In the genomic region with DNA sequence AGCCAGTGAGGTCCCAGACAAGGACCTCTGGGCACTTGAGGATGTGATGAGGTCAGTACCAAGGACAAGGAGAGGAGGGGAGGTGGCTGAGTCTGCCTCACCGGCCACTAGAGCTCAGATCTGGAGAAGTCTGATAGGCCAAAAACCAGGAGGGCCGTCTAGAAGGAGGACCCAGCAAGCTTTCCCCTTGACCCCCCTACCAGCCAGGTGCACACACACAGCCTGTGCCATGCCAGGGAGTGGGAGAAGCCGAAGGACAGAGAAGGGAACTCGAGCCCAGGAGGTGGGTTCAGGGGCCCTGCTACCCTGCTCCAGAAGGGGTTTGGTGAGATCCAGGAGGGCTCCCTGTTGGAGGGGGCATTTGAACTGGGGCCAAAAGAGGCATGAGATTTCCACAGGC, we compare ENCODE assay signal across 26 cellular contexts.
"Had no signal": no experiment of that assay in that cellular context is flagged by ENCODE, and none has a peak within 500 bp of the region (broad histone marks: within the 10 kb centered on the region; RNA-seq: fewer than 3 reads in every experiment).

No MANE protein-coding gene starts in this region.

- H3K4me3 ChIP-seq: dorsolateral prefrontal cortex had no signal

- FAIRE-seq: astrocyte, bronchial epithelial cell, colon, frontal cortex had no signal

- DNase-seq: activated CD4-positive, alpha-beta T cell treated with anti-CD3 and anti-CD28 coated beads for 36 hours; activated CD4-positive, alpha-beta T cell treated with anti-CD3 and anti-CD28 coated beads, Interleukin-2, amount 10 ng/mL, durations not matched to agents 24 days and 14 days; activated CD4-positive, CD25-positive, alpha-beta regulatory T cell; activated CD4-positive, CD25-positive, alpha-beta regulatory T cell treated with anti-CD3 and anti-CD28 coated beads, Interleukin-2, amount 50 U/mL, for 72 hours; activated CD8-positive, alpha-beta memory T cell treated with anti-CD3 and anti-CD28 coated beads, Interleukin-2, amount 10 ng/mL, durations not matched to agents 7 days and 5 days; activated CD8-positive, alpha-beta memory T cell treated with anti-CD3 and anti-CD28 coated beads, Interleukin-2, amount 50 U/mL, for 4 hours; activated CD8-positive, alpha-beta T cell treated with anti-CD3 and anti-CD28 coated beads, Interleukin-2, amount 10 ng/mL, durations not matched to agents 7 days and 5 days; activated gamma-delta T cell treated with Interleukin-2 at 50 U/mL for 16 hours; activated naive CD4-positive, alpha-beta T cell treated with anti-CD3 and anti-CD28 coated beads, Interleukin-2, amount 50 U/mL, for 16 hours; activated naive CD4-positive, alpha-beta T cell treated with Interleukin-2 at 50 U/mL for 16 hours; activated T-cell treated with anti-CD3 and anti-CD28 coated beads, Interleukin-2, amount 50 U/mL, for 1 hour; activated T-cell treated with anti-CD3 and anti-CD28 coated beads, Interleukin-2, amount 50 U/mL, for 48 hours; amniotic stem cell; anterior cingulate cortex; brain microvascular endothelial cell; dorsolateral prefrontal cortex; effector memory CD4-positive, alpha-beta T cell; foreskin fibroblast; T-helper 1 cell; T-helper 17 cell; T1000 had no signal

- H3K27me3 ChIP-seq: brain microvascular endothelial cell, dorsolateral prefrontal cortex had no signal

- H3K27ac ChIP-seq: brain microvascular endothelial cell had no signal

- ATAC-seq: activated CD4-positive, alpha-beta T cell treated with anti-CD3 and anti-CD28 coated beads for 36 hours; activated CD8-positive, alpha-beta memory T cell treated with anti-CD3 and anti-CD28 coated beads, Interleukin-2, amount 10 ng/mL, durations not matched to agents 7 days and 5 days; activated CD8-positive, alpha-beta T cell treated with anti-CD3 and anti-CD28 coated beads, Interleukin-2, amount 10 ng/mL, durations not matched to agents 7 days and 5 days; esophagus mucosa; T-helper 17 cell had no signal

- H3K36me3 ChIP-seq: brain microvascular endothelial cell had no signal
